In genomic region chr1:244395965-244396364, GRCh38 we compare ENCODE assay signal across 3 cellular contexts.
TF ChIP-seq lines count a peak whose summit lies in the region.

No MANE protein-coding gene starts in this region.

TF ChIP-seq in GM23338, 12 proteins besides CTCF, POLR2A, EP300 and RAD21 (continues in another document):
- no peak for TF ChIP-seq ZNF331 (CRISPR knock-in tag; IDR thresholded peaks at IDR 0.05; ENCODE audit: low read depth)
- TF ChIP-seq ETS1 (IDR thresholded peaks at IDR 0.05) = no peak
- TF ChIP-seq ZNF114 (CRISPR knock-in tag; IDR thresholded peaks at IDR 0.05) = no peak
- TF ChIP-seq STAT1 (IDR thresholded peaks at IDR 0.05; ENCODE audit: unreplicated experiment) = no peak
- TF ChIP-seq POLR2AphosphoS5 (IDR thresholded peaks at IDR 0.05; ENCODE audit: low read depth) = no peak
- TF ChIP-seq JUNB (IDR thresholded peaks at IDR 0.05; ENCODE audit: unreplicated experiment) = no peak
- no peak for TF ChIP-seq NANOG (IDR thresholded peaks at IDR 0.05; ENCODE audit: borderline replicate concordance)
- TF ChIP-seq CREB1 (CRISPR knock-in tag; IDR thresholded peaks at IDR 0.05; ENCODE audit: low read depth) = no peak
- TF ChIP-seq REST (IDR thresholded peaks at IDR 0.05; ENCODE audit: unreplicated experiment) = no peak

TF ChIP-seq in H1, 55 proteins besides CTCF, POLR2A, EP300 and RAD21:
- TF ChIP-seq E2F6 (IDR thresholded peaks at IDR 0.05) = no peak
- TF ChIP-seq USF2 (IDR thresholded peaks at IDR 0.05; ENCODE audit: low read length) = peak; percentile 28; the same call in 1 of the 2 replicates

TF ChIP-seq in GM12891, 5 proteins besides CTCF, POLR2A, EP300 and RAD21:
- TF ChIP-seq POLR2AphosphoS5 (IDR thresholded peaks at IDR 0.05; ENCODE audit: low read depth, low read length) (no peak), SPI1 (IDR thresholded peaks at IDR 0.05; ENCODE audit: low read depth, low read length) (no peak), POU2F2 (IDR thresholded peaks at IDR 0.05; ENCODE audit: low read depth, low read length) (no peak), TAF1 (IDR thresholded peaks at IDR 0.05; ENCODE audit: low read depth, low read length) (no peak), PAX5 (IDR thresholded peaks at IDR 0.05; ENCODE audit: insufficient read depth, low read length, severe bottlenecking) (no peak)
